In genomic region chr12:31073527-31074332, GRCh38 we compare ENCODE assay signal across 8 cellular contexts. TPM values are rescaled to one million over a fixed set of nuclear protein-coding genes. Genes with fewer than 3 reads are reported as not detected.
DNase-seq lines count a peak whose midpoint lies in the region; ATAC-seq, FAIRE-seq and TF ChIP-seq lines count a peak whose summit lies in the region.
"Not testable (repeated sequence)": the region's sequence is repeated elsewhere in the genome, so short reads cannot be mapped to it uniquely, and the experiment has no call there.

Gene DDX11 (plus strand): TSS chr12:31073860. CDS start chr12:31078394, 4,534 bp downstream.

- 0 out of 2 replicates have a peak within 1 kb of the TSS, but pooled peaks have one; percentile 70 for H2AK5ac ChIP-seq in H1 (ENCODE audit: low read depth, low read length)

- TF ChIP-seq RAD21 in H1 (IDR thresholded peaks at IDR 0.05 in 1 of 2, conservative IDR thresholded peaks at IDR 0.05 in 1 of 2; ENCODE audit: low read depth in 2 of 2, low read length in 2 of 2): not testable (repeated sequence)

- WGBS in H1 (ENCODE audit: extremely low coverage in 1 of 2, insufficient coverage in 1 of 2, insufficient read length in 1 of 2, insufficient replicate concordance in 2 of 2, low coverage in 1 of 2, low lambda C conversion rate in 2 of 2, missing lambda C conversion rate in 1 of 2), 2 experiments: 1% methylated on average over 56 of the region's 58 CpGs; no CpG with 5 or more reads in 1 of the 2 experiments

- TF ChIP-seq EP300 in H1 (IDR thresholded peaks at IDR 0.05; ENCODE audit: borderline replicate concordance in 1 of 2, low read depth in 2 of 2, low read length in 2 of 2): not testable (repeated sequence)

- H3K4ac ChIP-seq in H1 (replicated peaks; ENCODE audit: insufficient read length, low read depth, low read length): not testable (repeated sequence)

- peaks cover 0 to 33% of the 10 kb centered on the region in 2 experiments; a peak in 3 of 4 replicates for H3K79me2 ChIP-seq in H1 (ENCODE audit: control insufficient read depth in 1 of 2, insufficient read depth in 2 of 2, low read length in 2 of 2)

- H3K23ac ChIP-seq in H1 (ENCODE audit: insufficient read length): not testable (repeated sequence)

- peak within 1 kb of the TSS; percentile 57; the same call in 1 of the 2 replicates for H4K8ac ChIP-seq in H1 (ENCODE audit: extremely low read depth, insufficient read depth, low read length)

- H2AFZ ChIP-seq in H1 (ENCODE audit: low read length): peak within 1 kb of the TSS; percentile 72

- H3K9me3 ChIP-seq in H1 (ENCODE audit: insufficient read depth in 2 of 2, low read depth in 1 of 2, low read length in 1 of 2): not testable (repeated sequence)

- peak within 1 kb of the TSS; percentile 92 for H4K5ac ChIP-seq in H1 (ENCODE audit: insufficient read length, low read depth, low read length)

- not testable (repeated sequence) for FAIRE-seq in H1 (lab: Jason Lieb, UNC)

- peak within 1 kb of the TSS; percentile 84; the same call in 1 of the 2 replicates for H3K27ac ChIP-seq in H1 (ENCODE audit: low read depth, low read length)

- H3K18ac ChIP-seq in H1 (ENCODE audit: extremely low read depth, low read length): peak within 1 kb of the TSS; percentile 87; the same call in 1 of the 2 replicates

- H3K9ac ChIP-seq in H1 (replicated peaks in 1 of 4; ENCODE audit: extremely low read depth in 1 of 4, low read depth in 3 of 4, low read length in 3 of 4): peak within 1 kb of the TSS; percentile 69 to 99 (median 83)

- H4K20me1 ChIP-seq in H1 (replicated peaks in 1 of 2; ENCODE audit: control insufficient read depth in 1 of 2, insufficient read depth in 2 of 2, low read length in 2 of 2): not testable (repeated sequence)

- not testable (repeated sequence) for H3K56ac ChIP-seq in H1 (replicated peaks; ENCODE audit: insufficient read length, low read depth, low read length)

- H3K4me3 ChIP-seq in H1 (ENCODE audit: extremely low read depth in 1 of 4, insufficient read depth in 2 of 4, low read depth in 3 of 4, low read length in 4 of 4): peak within 1 kb of the TSS; percentile 61 to 100 (median 84)

- DNase-seq in COLO668 (lab: John Stamatoyannopoulos, UW; ENCODE audit: unreplicated experiment) (peak; percentile 87), HT-29 (ENCODE audit: low spot score) (peak; percentile 96), NOMO-1 (lab: John Stamatoyannopoulos, UW; ENCODE audit: unreplicated experiment in 2 of 2) (peak; percentile 86 to 92), H1 (ENCODE audit: low read depth in 1 of 2, low spot score in 2 of 2) (peak; percentile 77 to 94), mesenteric fat pad (ENCODE audit: low spot score) (peak; percentile 96)
- DNase-seq in stimulated activated CD8-positive, alpha-beta memory T cell treated with anti-CD3 and anti-CD28 coated beads, Interleukin-15, amount 100 ng/mL, for 1 hour (ENCODE audit: low read depth): peak; percentile 81

- not testable (repeated sequence) for H3K79me1 ChIP-seq in H1 (ENCODE audit: low read depth, low read length)

- peak within 1 kb of the TSS; percentile 76 to 96 for H3K4me2 ChIP-seq in H1 (ENCODE audit: insufficient read depth in 1 of 2, low read depth in 2 of 2, low read length in 2 of 2)

- CTCF ChIA-PET in activated CD8-positive, alpha-beta memory T cell treated with anti-CD3 and anti-CD28 coated beads for 36 hours (lab: Charles Lee): not testable (repeated sequence)
- CTCF ChIA-PET in H1 (lab: Charles Lee; ENCODE audit: partially characterized antibody): interaction anchor here (0.7 to 1.4 kb wide), 3 partner anchors 51 to 170 kb away, joined by 3 to 4 read pairs (median 3); no protein-coding TSS in a partner anchor

- H3K23me2 ChIP-seq in H1 (ENCODE audit: low read depth, low read length): not testable (repeated sequence)

- not testable (repeated sequence) for H3K27me3 ChIP-seq in H1 (replicated peaks in 1 of 4; ENCODE audit: control insufficient read depth in 3 of 4, extremely low read depth in 1 of 4, insufficient read depth in 3 of 4, low read length in 3 of 4)

- peak; percentile 88 for ATAC-seq in GM21360 (IDR thresholded peaks at IDR 0.05; ENCODE audit: unreplicated experiment)

- H3K4me1 ChIP-seq in H1 (replicated peaks in 1 of 4; ENCODE audit: control insufficient read depth in 3 of 4, insufficient read depth in 4 of 4, low read length in 3 of 4): not testable (repeated sequence)

- POLR2A ChIA-PET in activated CD8-positive, alpha-beta memory T cell treated with anti-CD3 and anti-CD28 coated beads for 36 hours (lab: Charles Lee): not testable (repeated sequence)
- POLR2A ChIA-PET in H1 (lab: Charles Lee; ENCODE audit: partially characterized antibody): interaction anchor here (0.6 to 0.9 kb wide), 4 partner anchors 21 to 658 kb away, joined by 3 to 5 read pairs (median 3); no protein-coding TSS in a partner anchor

- not testable (repeated sequence) for H4K91ac ChIP-seq in H1 (replicated peaks; ENCODE audit: insufficient read length, low read length)

- H2BK12ac ChIP-seq in H1 (ENCODE audit: low read depth, low read length): not testable (repeated sequence)

- H2BK5ac ChIP-seq in H1 (ENCODE audit: low read depth, low read length): peak within 1 kb of the TSS; percentile 92

- H2BK120ac ChIP-seq in H1 (replicated peaks; ENCODE audit: low read depth, low read length): not testable (repeated sequence)

- not testable (repeated sequence) for TF ChIP-seq CTCF in H1 (IDR thresholded peaks at IDR 0.05; ENCODE audit: control extremely low read depth in 1 of 3, insufficient read depth in 1 of 3, low read depth in 1 of 3, low read length in 3 of 3)

- H3K14ac ChIP-seq in H1 (ENCODE audit: insufficient read length): not testable (repeated sequence)

- peak; percentile 30 to 76 for TF ChIP-seq POLR2A in H1 (IDR thresholded peaks at IDR 0.05; ENCODE audit: control extremely low read depth in 1 of 2, low read depth in 2 of 2, low read length in 2 of 2)

- not testable (repeated sequence) for H3K36me3 ChIP-seq in H1 (ENCODE audit: control insufficient read depth in 2 of 4, insufficient read depth in 4 of 4, low read length in 3 of 4)

- not testable (repeated sequence) for H2BK15ac ChIP-seq in H1 (ENCODE audit: low read length)

- not testable (repeated sequence) for H2BK20ac ChIP-seq in H1 (ENCODE audit: low read length)

TF ChIP-seq in H1, 55 proteins besides CTCF, POLR2A, EP300 and RAD21:
- TF ChIP-seq TAF1 (IDR thresholded peaks at IDR 0.05; ENCODE audit: low read depth, low read length) (peak; percentile 61), PHF8 (conservative IDR thresholded peaks at IDR 0.05; ENCODE audit: low read depth, low read length) (peak; percentile 68), TBP (IDR thresholded peaks at IDR 0.05; ENCODE audit: low read depth, low read length) (peak; percentile 62), E2F6 (IDR thresholded peaks at IDR 0.05) (peak; percentile 73), SP1 (IDR thresholded peaks at IDR 0.05; ENCODE audit: low read depth, low read length) (peak; percentile 44; the same call in 1 of the 2 replicates), NRF1 (IDR thresholded peaks at IDR 0.05; ENCODE audit: low read depth, low read length) (peak; percentile 61), BACH1 (IDR thresholded peaks at IDR 0.05; ENCODE audit: low read length) (peak; percentile 61; the same call in 1 of the 2 replicates), SP2 (IDR thresholded peaks at IDR 0.05; ENCODE audit: low read length) (peak; percentile 8; the same call in 1 of the 2 replicates), GABPA (IDR thresholded peaks at IDR 0.05; ENCODE audit: borderline replicate concordance, insufficient read depth, low read length) (peak; percentile 80; the same call in 1 of the 2 replicates), POLR2AphosphoS5 (IDR thresholded peaks at IDR 0.05; ENCODE audit: low read depth, low read length) (peak; percentile 20), MAX (IDR thresholded peaks at IDR 0.05) (peak; percentile 64), SIN3A (conservative IDR thresholded peaks at IDR 0.05 in 1 of 2, IDR thresholded peaks at IDR 0.05 in 1 of 2; ENCODE audit: low read depth in 1 of 2, low read length in 2 of 2) (peak in 1 of 2 experiments; percentile 70; a peak in 2 of 4 replicates), KDM4A (IDR thresholded peaks at IDR 0.05; ENCODE audit: low read depth, low read length, severe bottlenecking) (peak; percentile 62)
TF ChIP-seq in H1: peak in this region for 13; not testable (repeated sequence) for 42.

RNA-seq across cellular contexts. Expression of gene DDX11, which starts in this region (rescaled TPM):
- 140 and 145 TPM in 2 replicates for total RNA-seq in HT-29 (2014; rRNA removed; shearing (Covaris generic))
- 100 to 1,000 TPM; 128 TPM for total RNA-seq in activated CD8-positive, alpha-beta memory T cell treated with anti-CD3 and anti-CD28 coated beads for 36 hours
- total RNA-seq in H1 (2021; fragmentation: NEBNext Ultra II Directional; extraction: Animal tissue kit (Norgen Biotek cat#: 25700)): 135 and 141 TPM in 2 replicates
- polyA plus RNA-seq in H1 (2011; rRNA removed): 61.6 and 77.3 TPM in 2 replicates
- 89.6 TPM for polyA plus RNA-seq in H1 (2011; cell fraction: cytosol; rRNA removed)
- 466 TPM for polyA plus RNA-seq in H1 (2011; cell fraction: nucleus; rRNA removed)
- polyA plus RNA-seq in H1 (2012, experiment 1 of 2): 106 to 121 TPM (median 117 TPM) in 4 replicates
- 60.6 TPM for polyA plus RNA-seq in H1 (2012, experiment 2 of 2)
- polyA plus RNA-seq in H1 (2013, experiment 1 of 2): 52.1 TPM
- 44.4 TPM for polyA plus RNA-seq in H1 (2013, experiment 2 of 2)
- polyA minus RNA-seq in H1 (2011; rRNA and poly(A)+ RNA removed): 107 and 110 TPM in 2 replicates
- polyA minus RNA-seq in H1 (2011; cell fraction: cytosol; rRNA and poly(A)+ RNA removed): 61.2 TPM
- 182 TPM for polyA minus RNA-seq in H1 (2011; cell fraction: nucleus; rRNA and poly(A)+ RNA removed)
- 28.3 TPM for total RNA-seq in mesenteric fat pad

Comparison
In these comparisons a context has a peak if more than half of its experiments do, and no peak if none do; other contexts are left out.
1. Peak in every context shown above with its lines: DNase-seq, ATAC-seq, H3K4me3 ChIP-seq and H3K27ac ChIP-seq.